Comparison of ENCODE assay signal across 9 cellular contexts in the genomic region with DNA sequence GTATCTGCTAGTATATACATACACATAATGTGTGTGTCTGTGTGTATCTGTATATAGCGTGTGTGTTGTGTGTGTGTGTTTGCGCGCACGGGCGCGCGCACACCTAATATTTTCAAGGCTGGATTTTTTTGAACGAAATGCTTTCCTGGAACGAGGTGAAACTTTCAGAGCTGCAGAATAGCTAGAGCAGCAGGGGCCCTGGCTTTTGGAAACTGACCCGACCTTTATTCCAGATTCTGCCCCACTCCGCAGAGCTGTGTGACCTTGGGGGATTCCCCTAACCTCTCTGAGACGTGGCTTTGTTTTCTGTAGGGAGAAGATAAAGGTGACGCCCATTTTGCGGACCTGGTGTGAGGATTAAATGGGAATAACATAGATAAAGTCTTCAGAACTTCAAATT. TPM values are rescaled to one million over a fixed set of nuclear protein-coding genes. Genes with fewer than 3 reads are reported as not detected.
DNase-seq lines count a peak whose midpoint lies in the region; ATAC-seq and TF ChIP-seq lines count a peak whose summit lies in the region.
"Had no signal": no experiment of that assay in that cellular context is flagged by ENCODE, and none has a peak within 500 bp of the region (broad histone marks: within the 10 kb centered on the region; RNA-seq: fewer than 3 reads in every experiment).

No MANE protein-coding gene starts in this region.

- TSS peak; percentile 76 for BruUV-seq in HCT116 (replicated peaks; lab: Mats Ljungman, UMichigan)

- H3K4me3 ChIP-seq in HCT116 (replicated peaks in 1 of 2; ENCODE audit: low read depth in 1 of 2, low read length in 2 of 2) = peak overlapping the region; percentile 87 to 90
- H3K4me3 ChIP-seq in mesodermal cell (ENCODE audit: extremely low read depth, insufficient read depth, low read length, poor library complexity, severe bottlenecking) = peak overlapping the region; percentile 67
- peak overlapping the region; percentile 60 to 73 (median 66) for H3K4me3 ChIP-seq in transverse colon

- DNase-seq in HCT116 (ENCODE audit: low read depth, low spot score) (no peak), RKO (ENCODE audit: low spot score) (peak; percentile 61), transverse colon (peak; percentile 13), GM19238 (ENCODE audit: insufficient read length, low spot score) (no peak), GDM1 (lab: John Stamatoyannopoulos, UW) (no peak)

- in situ Hi-C loops in transverse colon (cut with MboI; ENCODE audit: low pct_ligation_motif_present in 1 of 4, low pct_unique_long_range_greater_than_20kb in 1 of 4, low sequenced_read_pairs in 3 of 4) = no loop called here

- ATAC-seq in HCT116 = 0 out of 2 replicates have a peak, but pooled peaks have one; percentile 20

- TF ChIP-seq POLR2A in HCT116 (IDR thresholded peaks at IDR 0.05; ENCODE audit: borderline replicate concordance, extremely low read depth, insufficient read depth, insufficient read length) (no peak), transverse colon (IDR thresholded peaks at IDR 0.05) (no peak)

- intact Hi-C loops in HCT116 (cut with micrococcal nuclease) (loop anchor here (10.0 kb wide), 2 partner anchors 88 to 288 kb away; partner anchors contain the start of gene ENTREP1), transverse colon (cut with DNase I; ENCODE audit: low total_unique reads) (no loop called here)

- H4K20me1 ChIP-seq in HCT116 (ENCODE audit: insufficient read depth) = no peaks in the 10 kb centered on the region

- peaks cover 55% of the 10 kb centered on the region for H3K79me2 ChIP-seq in HCT116 (ENCODE audit: insufficient read depth, low read length)

- WGBS in mesodermal cell (ENCODE audit: insufficient coverage in 2 of 2), 2 experiments = 0 to 5% methylated on average over 2 to 9 of the region's 14 CpGs
- 2 to 16% methylated on average over 5 to 14 of the region's 14 CpGs for WGBS in transverse colon (ENCODE audit: low coverage in 1 of 2), 2 donors

- H3K4me2 ChIP-seq in HCT116 (ENCODE audit: low read length) = peak overlapping the region; percentile 97

- no peaks in the 10 kb centered on the region for H3K9me2 ChIP-seq in HCT116 (ENCODE audit: insufficient read depth)

- POLR2A ChIA-PET in HCT116 (lab: Charles Lee) = no interaction called here

- H3K9ac ChIP-seq in ES-I3 (ENCODE audit: low read depth, low read length) (peak overlapping the region; percentile 93), HCT116 (ENCODE audit: low read length) (peak overlapping the region; percentile 87)

- H2AFZ ChIP-seq in HCT116 (ENCODE audit: low read depth, low read length, poor library complexity, severe bottlenecking) = peak overlapping the region; percentile 58

- CTCF ChIA-PET in HCT116 (lab: Charles Lee) = interaction anchor here (1.1 to 1.5 kb wide), 4 partner anchors 13 to 157 kb away, joined by 3 to 10 read pairs (median 4); no protein-coding TSS in a partner anchor

- TF ChIP-seq CTCF in HCT116 (IDR thresholded peaks at IDR 0.05 in 2 of 3, conservative IDR thresholded peaks at IDR 0.05 in 1 of 3; ENCODE audit: borderline replicate concordance in 1 of 3, insufficient read depth in 1 of 3, low read depth in 2 of 3, low read length in 2 of 3) (no peak), transverse colon (IDR thresholded peaks at IDR 0.05) (no peak)

- H3K27ac ChIP-seq in HCT116 (ENCODE audit: low read depth, low read length) (peak overlapping the region; percentile 72), cingulate gyrus (ENCODE audit: low read depth, low read length) (peak overlapping the region; percentile 55), mesodermal cell (ENCODE audit: low read depth, low read length, severe bottlenecking) (peak overlapping the region; percentile 74), transverse colon (peak overlapping the region; percentile 83 to 93 (median 88))

- RAD21 ChIA-PET in HCT116 (lab: Charles Lee; ENCODE audit: low non-redundant PET in 1 of 2, low total read pairs in 2 of 2, uncharacterized antibody in 2 of 2, unreplicated experiment in 2 of 2) = no interaction called here

- no peak for TF ChIP-seq EP300 in transverse colon (IDR thresholded peaks at IDR 0.05; ENCODE audit: low read depth)

- H3K9me3 ChIP-seq in ES-I3 (ENCODE audit: control insufficient read depth, insufficient read depth, low read length) = no peaks in the 10 kb centered on the region
- H3K9me3 ChIP-seq in HCT116 (ENCODE audit: control insufficient read depth in 1 of 2, insufficient read depth in 1 of 2, low read depth in 1 of 2, low read length in 2 of 2) = no peaks in the 10 kb centered on the region
- no peaks in the 10 kb centered on the region for H3K9me3 ChIP-seq in mesodermal cell (ENCODE audit: control insufficient read depth, low read length)
- H3K9me3 ChIP-seq in transverse colon = no peaks in the 10 kb centered on the region

- H3K4me1 ChIP-seq in ES-I3 (ENCODE audit: insufficient read depth, low read length) (peaks cover 5% of the 10 kb centered on the region; the same call in 1 of the 2 replicates), HCT116 (ENCODE audit: control insufficient read depth in 1 of 2, insufficient read depth in 2 of 2, low read length in 2 of 2) (peaks cover 0 to 11% of the 10 kb centered on the region in 2 experiments; a peak in 2 of 4 replicates), mesodermal cell (ENCODE audit: control insufficient read depth, insufficient read depth, low read length, poor library complexity, severe bottlenecking) (peaks cover 1% of the 10 kb centered on the region), transverse colon (peaks cover 0 to 11% (median 8%) of the 10 kb centered on the region in 4 donors)

- H3K36me3 ChIP-seq in ES-I3 (ENCODE audit: insufficient read depth, low read length) (no peaks in the 10 kb centered on the region), HCT116 (ENCODE audit: control insufficient read depth in 1 of 2, insufficient read depth in 2 of 2, low read length in 2 of 2) (no peaks in the 10 kb centered on the region), mesodermal cell (ENCODE audit: control insufficient read depth, insufficient read depth, low read length) (no peaks in the 10 kb centered on the region), transverse colon (no peaks in the 10 kb centered on the region)

- TF ChIP-seq RAD21 in HCT116 (IDR thresholded peaks at IDR 0.05; ENCODE audit: low read depth) = no peak

- no peaks in the 10 kb centered on the region for H3K27me3 ChIP-seq in HCT116 (ENCODE audit: insufficient read depth, low read length)
- no peaks in the 10 kb centered on the region for H3K27me3 ChIP-seq in transverse colon

TF ChIP-seq in HCT116, 20 proteins besides CTCF, POLR2A, EP300 and RAD21:
- TF ChIP-seq CBX3 (IDR thresholded peaks at IDR 0.05; ENCODE audit: low read depth) = no peak
- TF ChIP-seq SP1 (IDR thresholded peaks at IDR 0.05; ENCODE audit: low read depth) = no peak
- no peak for TF ChIP-seq EZH2phosphoT487 (IDR thresholded peaks at IDR 0.05; ENCODE audit: borderline replicate concordance)
- no peak for TF ChIP-seq ZNF274 (IDR thresholded peaks at IDR 0.05; ENCODE audit: low read depth, low read length)
- TF ChIP-seq SIN3A (IDR thresholded peaks at IDR 0.05; ENCODE audit: low read depth) = no peak
- TF ChIP-seq ZBTB33 (IDR thresholded peaks at IDR 0.05; ENCODE audit: extremely low read depth, insufficient replicate concordance, low read length) = no peak

RNA-seq across cellular contexts. Expression of gene FXN, which starts 0.8 kb away (rescaled TPM):
- 24.1 TPM for total RNA-seq in HCT116 (2021; ENCODE audit: unreplicated experiment)
- polyA plus RNA-seq in HCT116 (2012) = 13.5 and 15.8 TPM in 2 replicates
- 15.3 TPM for polyA plus RNA-seq in mesodermal cell (2013, experiment 1 of 2)
- 14.4 TPM for polyA plus RNA-seq in mesodermal cell (2013, experiment 2 of 2)
- 1 to 10 TPM; 2.0 to 5.5 (median 3.5) TPM for total RNA-seq in transverse colon

RNA-seq across cellular contexts. Expression of gene PRKACG, which starts 22.4 kb away (rescaled TPM):
- total RNA-seq in HCT116 (2021; ENCODE audit: unreplicated experiment) (not detected), transverse colon (not detected)
- not detected in 2 replicates for polyA plus RNA-seq in HCT116 (2012)
- polyA plus RNA-seq in mesodermal cell (2013, experiment 1 of 2) = not detected
- not detected for polyA plus RNA-seq in mesodermal cell (2013, experiment 2 of 2)
- total RNA-seq: T-helper 1 cell treated with Interleukin-12 subunit alpha and Interleukin-12 subunit beta and Interleukin-4 antibody, amounts not matched to agents 30 ng/mL and 1 ng/mL, for 36 hours had no signal

Comparison
In these comparisons a context has a peak if more than half of its experiments do, and no peak if none do; other contexts are left out.
1. DNase-seq: peak in RKO (single experiment) and transverse colon (single experiment); none in HCT116 (single experiment), GM19238 (single experiment) and GDM1 (single experiment).
2. Peak in every context shown above with its lines, with median percentiles within 50 percentile points of each other: H3K27ac ChIP-seq and H3K4me3 ChIP-seq.